ENCODE assay signal across 1 cellular context in the genomic region with DNA sequence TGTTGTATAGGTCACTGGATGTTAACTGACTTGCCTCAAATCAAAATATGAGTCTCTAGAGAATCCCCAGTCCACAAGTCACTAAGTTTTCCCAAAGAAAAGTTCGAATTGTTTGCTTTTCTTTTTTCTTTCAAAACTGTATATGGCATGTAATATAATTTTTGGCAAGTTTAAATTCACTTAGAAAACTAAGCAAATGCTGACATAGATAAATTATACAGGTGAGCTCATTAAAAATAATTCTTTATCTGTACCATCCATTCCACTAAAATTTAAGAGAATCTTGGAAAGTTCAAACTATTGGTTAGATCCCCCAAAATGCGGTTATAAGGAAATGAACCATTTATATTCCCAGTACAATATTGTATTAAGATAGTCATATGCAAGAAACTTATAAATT.
TF ChIP-seq lines count a peak whose summit lies in the region.

No MANE protein-coding gene starts in this region.

TF ChIP-seq in GM23338, 12 proteins besides CTCF, POLR2A, EP300 and RAD21 (continued from another document):
- TF ChIP-seq, protein P1, sequence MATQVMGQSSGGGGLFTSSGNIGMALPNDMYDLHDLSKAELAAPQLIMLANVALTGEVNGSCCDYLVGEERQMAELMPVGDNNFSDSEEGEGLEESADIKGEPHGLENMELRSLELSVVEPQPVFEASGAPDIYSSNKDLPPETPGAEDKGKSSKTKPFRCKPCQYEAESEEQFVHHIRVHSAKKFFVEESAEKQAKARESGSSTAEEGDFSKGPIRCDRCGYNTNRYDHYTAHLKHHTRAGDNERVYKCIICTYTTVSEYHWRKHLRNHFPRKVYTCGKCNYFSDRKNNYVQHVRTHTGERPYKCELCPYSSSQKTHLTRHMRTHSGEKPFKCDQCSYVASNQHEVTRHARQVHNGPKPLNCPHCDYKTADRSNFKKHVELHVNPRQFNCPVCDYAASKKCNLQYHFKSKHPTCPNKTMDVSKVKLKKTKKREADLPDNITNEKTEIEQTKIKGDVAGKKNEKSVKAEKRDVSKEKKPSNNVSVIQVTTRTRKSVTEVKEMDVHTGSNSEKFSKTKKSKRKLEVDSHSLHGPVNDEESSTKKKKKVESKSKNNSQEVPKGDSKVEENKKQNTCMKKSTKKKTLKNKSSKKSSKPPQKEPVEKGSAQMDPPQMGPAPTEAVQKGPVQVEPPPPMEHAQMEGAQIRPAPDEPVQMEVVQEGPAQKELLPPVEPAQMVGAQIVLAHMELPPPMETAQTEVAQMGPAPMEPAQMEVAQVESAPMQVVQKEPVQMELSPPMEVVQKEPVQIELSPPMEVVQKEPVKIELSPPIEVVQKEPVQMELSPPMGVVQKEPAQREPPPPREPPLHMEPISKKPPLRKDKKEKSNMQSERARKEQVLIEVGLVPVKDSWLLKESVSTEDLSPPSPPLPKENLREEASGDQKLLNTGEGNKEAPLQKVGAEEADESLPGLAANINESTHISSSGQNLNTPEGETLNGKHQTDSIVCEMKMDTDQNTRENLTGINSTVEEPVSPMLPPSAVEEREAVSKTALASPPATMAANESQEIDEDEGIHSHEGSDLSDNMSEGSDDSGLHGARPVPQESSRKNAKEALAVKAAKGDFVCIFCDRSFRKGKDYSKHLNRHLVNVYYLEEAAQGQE (IDR thresholded peaks at IDR 0.05; ENCODE audit: unreplicated experiment) = no peak
- no peak for TF ChIP-seq CREB1 (CRISPR knock-in tag; IDR thresholded peaks at IDR 0.05; ENCODE audit: low read depth)
- TF ChIP-seq, protein P2, sequence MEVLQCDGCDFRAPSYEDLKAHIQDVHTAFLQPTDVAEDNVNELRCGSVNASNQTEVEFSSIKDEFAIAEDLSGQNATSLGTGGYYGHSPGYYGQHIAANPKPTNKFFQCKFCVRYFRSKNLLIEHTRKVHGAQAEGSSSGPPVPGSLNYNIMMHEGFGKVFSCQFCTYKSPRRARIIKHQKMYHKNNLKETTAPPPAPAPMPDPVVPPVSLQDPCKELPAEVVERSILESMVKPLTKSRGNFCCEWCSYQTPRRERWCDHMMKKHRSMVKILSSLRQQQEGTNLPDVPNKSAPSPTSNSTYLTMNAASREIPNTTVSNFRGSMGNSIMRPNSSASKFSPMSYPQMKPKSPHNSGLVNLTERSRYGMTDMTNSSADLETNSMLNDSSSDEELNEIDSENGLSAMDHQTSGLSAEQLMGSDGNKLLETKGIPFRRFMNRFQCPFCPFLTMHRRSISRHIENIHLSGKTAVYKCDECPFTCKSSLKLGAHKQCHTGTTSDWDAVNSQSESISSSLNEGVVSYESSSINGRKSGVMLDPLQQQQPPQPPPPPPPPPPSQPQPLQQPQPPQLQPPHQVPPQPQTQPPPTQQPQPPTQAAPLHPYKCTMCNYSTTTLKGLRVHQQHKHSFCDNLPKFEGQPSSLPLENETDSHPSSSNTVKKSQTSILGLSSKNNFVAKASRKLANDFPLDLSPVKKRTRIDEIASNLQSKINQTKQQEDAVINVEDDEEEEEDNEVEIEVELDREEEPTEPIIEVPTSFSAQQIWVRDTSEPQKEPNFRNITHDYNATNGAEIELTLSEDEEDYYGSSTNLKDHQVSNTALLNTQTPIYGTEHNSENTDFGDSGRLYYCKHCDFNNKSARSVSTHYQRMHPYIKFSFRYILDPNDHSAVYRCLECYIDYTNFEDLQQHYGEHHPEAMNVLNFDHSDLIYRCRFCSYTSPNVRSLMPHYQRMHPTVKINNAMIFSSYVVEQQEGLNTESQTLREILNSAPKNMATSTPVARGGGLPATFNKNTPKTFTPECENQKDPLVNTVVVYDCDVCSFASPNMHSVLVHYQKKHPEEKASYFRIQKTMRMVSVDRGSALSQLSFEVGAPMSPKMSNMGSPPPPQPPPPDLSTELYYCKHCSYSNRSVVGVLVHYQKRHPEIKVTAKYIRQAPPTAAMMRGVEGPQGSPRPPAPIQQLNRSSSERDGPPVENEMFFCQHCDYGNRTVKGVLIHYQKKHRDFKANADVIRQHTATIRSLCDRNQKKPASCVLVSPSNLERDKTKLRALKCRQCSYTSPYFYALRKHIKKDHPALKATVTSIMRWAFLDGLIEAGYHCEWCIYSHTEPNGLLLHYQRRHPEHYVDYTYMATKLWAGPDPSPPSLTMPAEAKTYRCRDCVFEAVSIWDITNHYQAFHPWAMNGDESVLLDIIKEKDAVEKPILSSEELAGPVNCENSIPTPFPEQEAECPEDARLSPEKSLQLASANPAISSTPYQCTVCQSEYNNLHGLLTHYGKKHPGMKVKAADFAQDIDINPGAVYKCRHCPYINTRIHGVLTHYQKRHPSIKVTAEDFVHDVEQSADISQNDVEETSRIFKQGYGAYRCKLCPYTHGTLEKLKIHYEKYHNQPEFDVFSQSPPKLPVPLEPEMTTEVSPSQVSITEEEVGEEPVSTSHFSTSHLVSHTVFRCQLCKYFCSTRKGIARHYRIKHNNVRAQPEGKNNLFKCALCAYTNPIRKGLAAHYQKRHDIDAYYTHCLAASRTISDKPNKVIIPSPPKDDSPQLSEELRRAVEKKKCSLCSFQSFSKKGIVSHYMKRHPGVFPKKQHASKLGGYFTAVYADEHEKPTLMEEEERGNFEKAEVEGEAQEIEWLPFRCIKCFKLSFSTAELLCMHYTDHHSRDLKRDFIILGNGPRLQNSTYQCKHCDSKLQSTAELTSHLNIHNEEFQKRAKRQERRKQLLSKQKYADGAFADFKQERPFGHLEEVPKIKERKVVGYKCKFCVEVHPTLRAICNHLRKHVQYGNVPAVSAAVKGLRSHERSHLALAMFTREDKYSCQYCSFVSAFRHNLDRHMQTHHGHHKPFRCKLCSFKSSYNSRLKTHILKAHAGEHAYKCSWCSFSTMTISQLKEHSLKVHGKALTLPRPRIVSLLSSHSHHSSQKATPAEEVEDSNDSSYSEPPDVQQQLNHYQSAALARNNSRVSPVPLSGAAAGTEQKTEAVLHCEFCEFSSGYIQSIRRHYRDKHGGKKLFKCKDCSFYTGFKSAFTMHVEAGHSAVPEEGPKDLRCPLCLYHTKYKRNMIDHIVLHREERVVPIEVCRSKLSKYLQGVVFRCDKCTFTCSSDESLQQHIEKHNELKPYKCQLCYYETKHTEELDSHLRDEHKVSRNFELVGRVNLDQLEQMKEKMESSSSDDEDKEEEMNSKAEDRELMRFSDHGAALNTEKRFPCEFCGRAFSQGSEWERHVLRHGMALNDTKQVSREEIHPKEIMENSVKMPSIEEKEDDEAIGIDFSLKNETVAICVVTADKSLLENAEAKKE (CRISPR knock-in tag; IDR thresholded peaks at IDR 0.05) = no peak
- no peak for TF ChIP-seq EZH2 (IDR thresholded peaks at IDR 0.05; ENCODE audit: low read depth, unreplicated experiment)
- TF ChIP-seq ZNF114 (CRISPR knock-in tag; IDR thresholded peaks at IDR 0.05) = no peak
- TF ChIP-seq, protein P3, sequence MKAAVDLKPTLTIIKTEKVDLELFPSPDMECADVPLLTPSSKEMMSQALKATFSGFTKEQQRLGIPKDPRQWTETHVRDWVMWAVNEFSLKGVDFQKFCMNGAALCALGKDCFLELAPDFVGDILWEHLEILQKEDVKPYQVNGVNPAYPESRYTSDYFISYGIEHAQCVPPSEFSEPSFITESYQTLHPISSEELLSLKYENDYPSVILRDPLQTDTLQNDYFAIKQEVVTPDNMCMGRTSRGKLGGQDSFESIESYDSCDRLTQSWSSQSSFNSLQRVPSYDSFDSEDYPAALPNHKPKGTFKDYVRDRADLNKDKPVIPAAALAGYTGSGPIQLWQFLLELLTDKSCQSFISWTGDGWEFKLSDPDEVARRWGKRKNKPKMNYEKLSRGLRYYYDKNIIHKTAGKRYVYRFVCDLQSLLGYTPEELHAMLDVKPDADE (IDR thresholded peaks at IDR 0.05) = no peak
- TF ChIP-seq JUNB (IDR thresholded peaks at IDR 0.05; ENCODE audit: unreplicated experiment) = no peak
- no peak for TF ChIP-seq EZH2phosphoT487 (IDR thresholded peaks at IDR 0.05; ENCODE audit: unreplicated experiment)
TF ChIP-seq in GM23338: peak in this region for 0.
